ENCODE assay signal across 8 cellular contexts in the genomic region with DNA sequence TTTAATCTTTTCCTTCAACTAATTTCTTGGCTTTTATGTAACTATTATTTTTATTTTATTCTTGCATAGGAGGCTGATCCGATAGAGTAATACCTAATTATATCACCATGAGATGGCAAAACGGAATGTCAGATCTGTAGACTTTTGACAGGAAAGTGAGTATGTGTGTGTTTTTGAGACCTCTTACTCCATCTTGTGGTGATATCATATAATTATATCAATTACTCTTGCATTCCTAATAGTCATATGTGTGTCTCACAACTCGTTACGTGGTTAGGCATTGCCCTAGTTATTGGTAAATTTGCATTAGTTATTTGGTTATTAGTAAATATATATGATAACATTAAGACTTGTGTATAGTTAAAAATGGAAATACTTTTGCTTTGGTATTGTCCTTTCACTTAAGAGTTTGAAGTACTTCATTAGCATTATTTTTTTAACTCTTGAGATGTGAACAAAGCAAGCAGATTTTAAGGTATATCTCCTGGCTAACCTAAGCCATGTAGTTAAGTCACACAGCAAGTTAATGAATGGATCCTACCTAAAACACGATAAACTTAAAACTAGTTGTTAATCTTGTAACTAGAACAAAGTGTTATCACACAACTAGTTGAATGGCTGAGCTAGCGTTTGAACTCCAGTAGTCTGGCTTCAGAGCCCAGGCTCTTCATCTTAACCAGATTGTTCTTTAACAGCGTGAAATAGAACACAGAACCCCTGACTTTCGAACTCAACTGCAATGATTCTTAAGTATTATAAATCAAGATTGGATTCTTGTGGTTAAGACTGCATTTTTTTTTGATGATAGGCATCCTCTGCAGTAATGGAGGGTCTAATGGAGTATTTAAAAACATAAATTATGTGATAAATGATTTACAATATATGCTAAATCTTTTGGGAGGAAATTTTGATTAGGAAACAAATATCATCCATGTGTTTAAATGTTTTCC.
A peak's percentile ranks its signal among the peaks of the same experiment; 100 is the strongest.
DNase-seq lines count a peak whose midpoint lies in the region; ATAC-seq and TF ChIP-seq lines count a peak whose summit lies in the region.

No MANE protein-coding gene starts in this region.

- CTCF ChIA-PET in CD4-positive, alpha-beta T cell (lab: Charles Lee): no interaction called here

- no peak for ATAC-seq in CD4-positive, alpha-beta T cell (ENCODE audit: poor library complexity)
- no peak for ATAC-seq in GM19023 (IDR thresholded peaks at IDR 0.05; ENCODE audit: unreplicated experiment)

- POLR2A ChIA-PET in CD4-positive, alpha-beta T cell (lab: Charles Lee): no interaction called here

- H3K9me3 Mint-ChIP-seq in CD4-positive, alpha-beta T cell: no peaks in the 10 kb centered on the region

- H3K36me3 Mint-ChIP-seq in CD4-positive, alpha-beta T cell (ENCODE audit: low read depth): no peaks in the 10 kb centered on the region

- H3K27ac ChIP-seq in CD4-positive, alpha-beta T cell (ENCODE audit: low read depth, low read length): no peak overlapping the region
- no peak overlapping the region for H3K27ac ChIP-seq in adrenal gland
- H3K27ac ChIP-seq in liver (ENCODE audit: low read depth in 1 of 2, low read length in 2 of 2): no peak overlapping the region

- TF ChIP-seq CTCF in CD4-positive, alpha-beta T cell (IDR thresholded peaks at IDR 0.05): peak; percentile 30
- TF ChIP-seq CTCF in adrenal gland (IDR thresholded peaks at IDR 0.05): peak in 5 of 6 experiments; percentile 28 to 53 (median 47)
- no peak for TF ChIP-seq CTCF in liver (IDR thresholded peaks at IDR 0.05; ENCODE audit: low read depth, low read length, missing input control)

- no peaks in the 10 kb centered on the region for H3K27me3 ChIP-seq in CD4-positive, alpha-beta T cell (ENCODE audit: control insufficient read depth, insufficient read depth, low read length)
- H3K27me3 ChIP-seq in adrenal gland (no peaks in the 10 kb centered on the region), liver (ENCODE audit: control insufficient read depth in 4 of 4, insufficient read depth in 4 of 4, low read length in 3 of 4) (no peaks in the 10 kb centered on the region)

- no peak overlapping the region for H3K4me3 Mint-ChIP-seq in CD4-positive, alpha-beta T cell

- 30 to 47% (median 35%) methylated on average over 8 of the region's 8 CpGs for WGBS in adrenal gland, 4 donors
- WGBS in liver: 55% methylated on average over 8 of the region's 8 CpGs

- H3K27ac Mint-ChIP-seq in CD4-positive, alpha-beta T cell: no peak overlapping the region

- peak; percentile 53 to 72 for TF ChIP-seq RAD21 in liver (IDR thresholded peaks at IDR 0.05)

- no peaks in the 10 kb centered on the region for H3K9me3 ChIP-seq in CD4-positive, alpha-beta T cell (ENCODE audit: control insufficient read depth, low read length)
- H3K9me3 ChIP-seq in adrenal gland (replicated peaks in 1 of 3): no peaks in the 10 kb centered on the region
- no peaks in the 10 kb centered on the region for H3K9me3 ChIP-seq in liver (ENCODE audit: control insufficient read depth in 4 of 4, low read length in 3 of 4)

- no peaks in the 10 kb centered on the region for H3K27me3 Mint-ChIP-seq in CD4-positive, alpha-beta T cell

- intact Hi-C loops in CD4-positive, alpha-beta T cell (cut with DNase I, micrococcal nuclease): no loop called here
- intact Hi-C loops in adrenal gland (cut with DNase I): no loop called here

- no peak for TF ChIP-seq POLR2A in adrenal gland (IDR thresholded peaks at IDR 0.05)

- no peak for DNase-seq in CD4-positive, alpha-beta T cell
- DNase-seq in GM19238 (ENCODE audit: insufficient read length, low spot score) (peak; percentile 3), adrenal gland (no peak), islet precursor cell (no peak)
- DNase-seq in Jurkat, Clone E6-1 (ENCODE audit: low read depth, low spot score): peak; percentile 22
- no peak for DNase-seq in activated naive CD4-positive, alpha-beta T cell treated with anti-CD3 and anti-CD28 coated beads, Interleukin-2, amount 50 U/mL, for 16 hours

- no peak overlapping the region for H3K4me3 ChIP-seq in Jurkat, Clone E6-1 (ENCODE audit: low read length)
- H3K4me3 ChIP-seq in adrenal gland (no peak overlapping the region), liver (ENCODE audit: low read depth in 1 of 3, low read length in 3 of 3) (no peak overlapping the region)

- no peaks in the 10 kb centered on the region for H3K4me1 ChIP-seq in adrenal gland (replicated peaks in 1 of 2)
- H3K4me1 ChIP-seq in liver (ENCODE audit: control insufficient read depth in 4 of 4, insufficient read depth in 4 of 4, low read length in 3 of 4): no peaks in the 10 kb centered on the region

- no peaks in the 10 kb centered on the region for H3K4me1 Mint-ChIP-seq in CD4-positive, alpha-beta T cell (ENCODE audit: low read depth)

- H3K36me3 ChIP-seq in adrenal gland (replicated peaks in 1 of 2): no peaks in the 10 kb centered on the region
- peaks cover 0 to 3% (median 0%) of the 10 kb centered on the region in 4 donors for H3K36me3 ChIP-seq in liver (ENCODE audit: control insufficient read depth in 4 of 4, insufficient read depth in 3 of 4, low read depth in 1 of 4, low read length in 3 of 4)

- no peak overlapping the region for H3K9ac ChIP-seq in liver (ENCODE audit: low read depth in 1 of 2, low read length in 2 of 2)

TF ChIP-seq in liver, 16 proteins besides CTCF, POLR2A, EP300 and RAD21:
- TF ChIP-seq JUND (IDR thresholded peaks at IDR 0.05) (no peak), RXRA (IDR thresholded peaks at IDR 0.05) (no peak)
TF ChIP-seq in liver: peak in this region for 0.

Comparison
In these comparisons a context has a peak if more than half of its experiments do, and no peak if none do; other contexts are left out.
1. DNase-seq: peak in GM19238 (single experiment) and Jurkat, Clone E6-1 (single experiment); none in CD4-positive, alpha-beta T cell (0 of 10), adrenal gland (0 of 7), islet precursor cell (single experiment) and activated naive CD4-positive, alpha-beta T cell treated with anti-CD3 and anti-CD28 coated beads, Interleukin-2, amount 50 U/mL, for 16 hours (single experiment).